ENCODE assay signal across 1 cellular context in the genomic region with DNA sequence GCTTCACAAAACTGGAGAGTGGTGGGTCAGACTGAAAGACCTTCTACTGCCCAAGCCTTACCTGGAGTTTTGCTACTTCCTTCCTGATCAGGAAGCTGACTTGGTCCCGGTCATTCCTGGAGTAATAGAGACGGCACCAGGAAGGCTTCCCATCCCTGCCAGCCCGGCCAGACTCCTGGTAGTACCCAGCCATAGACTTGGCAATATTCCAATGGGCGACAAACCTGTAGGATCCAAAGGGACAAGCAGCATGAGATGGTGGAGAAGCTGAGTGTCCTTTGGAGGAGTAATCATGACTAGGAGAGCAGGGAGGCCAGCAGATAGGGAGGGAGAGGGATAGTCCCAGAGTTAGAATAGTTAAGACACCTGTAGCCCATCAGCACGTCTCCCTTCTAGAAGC.
TF ChIP-seq lines count a peak whose summit lies in the region.

No MANE protein-coding gene starts in this region.

TF ChIP-seq in K562, 482 proteins besides CTCF, POLR2A, EP300 and RAD21:
- TF ChIP-seq, protein P1, sequence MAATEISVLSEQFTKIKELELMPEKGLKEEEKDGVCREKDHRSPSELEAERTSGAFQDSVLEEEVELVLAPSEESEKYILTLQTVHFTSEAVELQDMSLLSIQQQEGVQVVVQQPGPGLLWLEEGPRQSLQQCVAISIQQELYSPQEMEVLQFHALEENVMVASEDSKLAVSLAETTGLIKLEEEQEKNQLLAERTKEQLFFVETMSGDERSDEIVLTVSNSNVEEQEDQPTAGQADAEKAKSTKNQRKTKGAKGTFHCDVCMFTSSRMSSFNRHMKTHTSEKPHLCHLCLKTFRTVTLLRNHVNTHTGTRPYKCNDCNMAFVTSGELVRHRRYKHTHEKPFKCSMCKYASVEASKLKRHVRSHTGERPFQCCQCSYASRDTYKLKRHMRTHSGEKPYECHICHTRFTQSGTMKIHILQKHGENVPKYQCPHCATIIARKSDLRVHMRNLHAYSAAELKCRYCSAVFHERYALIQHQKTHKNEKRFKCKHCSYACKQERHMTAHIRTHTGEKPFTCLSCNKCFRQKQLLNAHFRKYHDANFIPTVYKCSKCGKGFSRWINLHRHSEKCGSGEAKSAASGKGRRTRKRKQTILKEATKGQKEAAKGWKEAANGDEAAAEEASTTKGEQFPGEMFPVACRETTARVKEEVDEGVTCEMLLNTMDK (IDR thresholded peaks at IDR 0.05; ENCODE audit: borderline replicate concordance, insufficient read depth, low read depth, low read length, poor library complexity, severe bottlenecking), result no peak
- peak; percentile 56 for TF ChIP-seq NFIC (IDR thresholded peaks at IDR 0.05)
- TF ChIP-seq PHF8 (IDR thresholded peaks at IDR 0.05; ENCODE audit: borderline replicate concordance, low read length), result no peak
